In genomic region chr19:38736036-38736412, GRCh38 we compare ENCODE assay signal across 9 cellular contexts. TPM values are rescaled to one million over a fixed set of nuclear protein-coding genes. Genes with fewer than 3 reads are reported as not detected.
DNase-seq lines count a peak whose midpoint lies in the region; ATAC-seq and TF ChIP-seq lines count a peak whose summit lies in the region.
"Had no signal": no experiment of that assay in that cellular context is flagged by ENCODE, and none has a peak within 500 bp of the region (broad histone marks: within the 10 kb centered on the region; RNA-seq: fewer than 3 reads in every experiment).

No MANE protein-coding gene starts in this region.

- H3K4me3 ChIP-seq in DOHH2 (ENCODE audit: low read length), result peak overlapping the region; percentile 53
- H3K4me3 ChIP-seq in skeletal muscle cell (ENCODE audit: low read depth, low read length), result peak overlapping the region; percentile 46

- H3K9me3 Mint-ChIP-seq in glutamatergic neuron (ENCODE audit: unreplicated experiment), result peaks cover 12% of the 10 kb centered on the region

- no peaks in the 10 kb centered on the region for H3K9me2 ChIP-seq in DOHH2 (replicated peaks; ENCODE audit: control insufficient read depth, low read length)

- peaks cover 33% of the 10 kb centered on the region for H3K4me1 ChIP-seq in DOHH2 (ENCODE audit: control insufficient read depth, low read length)

- no peaks in the 10 kb centered on the region for H3K9me3 ChIP-seq in DOHH2 (ENCODE audit: control insufficient read depth, insufficient read depth, low read length)

- no peak overlapping the region for H3K4me3 Mint-ChIP-seq in glutamatergic neuron (ENCODE audit: unreplicated experiment)

- H3K27ac ChIP-seq in DOHH2 (ENCODE audit: low read depth, low read length), result no peak overlapping the region

- H3K36me3 ChIP-seq in DOHH2 (ENCODE audit: control insufficient read depth, low read length), result peaks cover 9% of the 10 kb centered on the region

- DNase-seq in NCI-H748 (lab: John Stamatoyannopoulos, UW; ENCODE audit: unreplicated experiment) (peak; percentile 81), activated T-helper 1 cell treated with Interleukin-2 at 50 U/mL for 16 hours (ENCODE audit: low read depth) (peak; percentile 38), glutamatergic neuron (peak; percentile 52), skeletal muscle cell (ENCODE audit: low read depth) (no peak), NCI-H1092 (lab: John Stamatoyannopoulos, UW) (no peak), T1000 (lab: John Stamatoyannopoulos, UW) (no peak)

- H3K4me1 Mint-ChIP-seq in glutamatergic neuron (ENCODE audit: low read depth, unreplicated experiment), result peaks cover 5% of the 10 kb centered on the region

- peaks cover 3% of the 10 kb centered on the region; the same call in 1 of the 2 replicates for H3K27me3 ChIP-seq in DOHH2 (ENCODE audit: control insufficient read depth, low read length)

- H3K36me3 Mint-ChIP-seq in glutamatergic neuron (ENCODE audit: unreplicated experiment), result peaks cover 5% of the 10 kb centered on the region

- H3K27ac Mint-ChIP-seq in glutamatergic neuron (ENCODE audit: unreplicated experiment), result no peak overlapping the region

- peaks cover 7% of the 10 kb centered on the region; the same call in 1 of the 2 replicates for H3F3A ChIP-seq in DOHH2 (ENCODE audit: control insufficient read depth, insufficient read depth)

- H3K4me2 ChIP-seq in DOHH2 (ENCODE audit: low read length), result peak overlapping the region; percentile 65

- H3K79me2 ChIP-seq in DOHH2 (ENCODE audit: control insufficient read depth, low read length), result no peaks in the 10 kb centered on the region

- peaks cover 16% of the 10 kb centered on the region for H3K27me3 Mint-ChIP-seq in glutamatergic neuron (ENCODE audit: unreplicated experiment)

- ATAC-seq in GM18870 (IDR thresholded peaks at IDR 0.05; ENCODE audit: unreplicated experiment), result no peak

- H4K20me1 ChIP-seq in DOHH2 (ENCODE audit: control insufficient read depth, insufficient read depth, low read depth, low read length), result no peaks in the 10 kb centered on the region

- TF ChIP-seq CTCF in DOHH2 (IDR thresholded peaks at IDR 0.05; ENCODE audit: low read depth, low read length, poor library complexity, severe bottlenecking) (no peak), glutamatergic neuron (IDR thresholded peaks at IDR 0.05; ENCODE audit: partially characterized antibody, unreplicated experiment) (no peak)

RNA-seq across cellular contexts. Expression of gene CAPN12, which starts 8.2 kb away (rescaled TPM):
- 4.8 TPM for total RNA-seq in glutamatergic neuron (ENCODE audit: unreplicated experiment)

RNA-seq across cellular contexts. Expression of gene LGALS7, which starts 37.3 kb away (rescaled TPM):
- total RNA-seq in glutamatergic neuron (ENCODE audit: unreplicated experiment), result not detected
- total RNA-seq: mononuclear cell had no signal

RNA-seq across cellular contexts. Expression of gene LGALS7B, which starts 53.0 kb away (rescaled TPM):
- total RNA-seq in glutamatergic neuron (ENCODE audit: unreplicated experiment), result not detected
- total RNA-seq: mononuclear cell had no signal

Comparison
In these comparisons a context has a peak if more than half of its experiments do, and no peak if none do; other contexts are left out.
1. DNase-seq: peak in NCI-H748 (single experiment), activated T-helper 1 cell treated with Interleukin-2 at 50 U/mL for 16 hours (single experiment) and glutamatergic neuron (single experiment); none in skeletal muscle cell (single experiment), NCI-H1092 (single experiment) and T1000 (single experiment).